ENCODE assay signal across 8 cellular contexts in the genomic region with DNA sequence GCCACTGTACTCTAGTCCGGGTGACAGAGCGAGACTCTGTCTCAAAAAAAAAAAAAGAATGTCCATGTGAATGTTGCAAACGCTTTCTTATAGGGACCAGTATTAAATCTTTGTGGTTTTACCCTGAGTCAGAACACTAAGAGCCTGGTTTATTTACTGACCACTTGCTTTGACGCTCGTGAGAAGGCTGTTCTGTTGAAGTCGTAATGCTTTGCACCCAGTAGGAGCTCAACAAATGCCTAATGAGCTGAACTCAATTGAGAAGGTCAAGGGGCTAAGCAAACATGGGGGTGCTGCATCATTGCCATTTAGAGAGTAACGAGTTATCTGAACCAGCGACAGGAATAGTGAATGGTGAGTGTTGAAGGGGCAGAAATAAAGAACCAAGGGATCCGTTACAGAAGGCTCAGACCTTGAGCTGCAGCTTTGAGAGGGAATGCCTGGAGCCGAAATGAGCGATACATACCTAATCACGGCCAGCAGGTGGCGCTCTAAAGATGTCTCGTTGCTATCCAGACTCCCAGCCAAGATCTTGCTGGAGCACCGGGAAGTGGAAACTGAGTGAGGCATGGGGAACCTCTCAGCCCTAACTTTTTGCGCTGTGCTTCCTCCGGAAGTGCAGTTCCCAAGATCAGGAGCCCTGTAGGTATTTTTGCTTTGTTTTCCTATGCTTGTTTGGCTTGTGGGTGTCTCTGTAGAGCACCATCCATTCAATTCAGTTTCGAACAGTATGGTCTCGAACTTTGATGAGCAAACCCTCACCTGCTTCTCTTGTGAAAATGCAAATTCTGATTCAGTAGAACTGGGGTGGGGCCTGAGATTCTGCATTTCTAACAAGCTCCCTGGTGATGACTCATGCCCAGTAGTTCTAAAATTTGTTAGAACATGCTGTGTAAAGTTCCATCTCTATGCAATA. TPM values are rescaled to one million over a fixed set of nuclear protein-coding genes. Genes with fewer than 3 reads are reported as not detected.
DNase-seq lines count a peak whose midpoint lies in the region; ATAC-seq and TF ChIP-seq lines count a peak whose summit lies in the region.

No MANE protein-coding gene starts in this region.

- no peaks in the 10 kb centered on the region for H3K9me3 Mint-ChIP-seq in neural progenitor cell
- no peaks in the 10 kb centered on the region for H3K9me3 Mint-ChIP-seq in stimulated activated naive CD8-positive, alpha-beta T cell treated with anti-CD3 and anti-CD28 coated beads, Interleukin-15, amount 100 ng/mL, for 72 hours

- ATAC-seq in stimulated activated naive CD8-positive, alpha-beta T cell treated with anti-CD3 and anti-CD28 coated beads, Interleukin-15, amount 100 ng/mL, for 72 hours: peak; percentile 73
- no peak for ATAC-seq in HG02571 (IDR thresholded peaks at IDR 0.05; ENCODE audit: unreplicated experiment)

- no peak overlapping the region for H3K4me2 ChIP-seq in neural progenitor cell

- H3K36me3 ChIP-seq in neural progenitor cell: no peaks in the 10 kb centered on the region

- no peak overlapping the region for H3K9ac ChIP-seq in neural progenitor cell

- no peaks in the 10 kb centered on the region for H4K20me1 ChIP-seq in neural progenitor cell (ENCODE audit: low read depth)

- H3K4me1 ChIP-seq in neural progenitor cell: no peaks in the 10 kb centered on the region

- peak overlapping the region; percentile 77 for H2AFZ ChIP-seq in neural progenitor cell (replicated peaks)

- H3K27ac ChIP-seq in neural progenitor cell: no peak overlapping the region

- H3K36me3 Mint-ChIP-seq in neural progenitor cell: no peaks in the 10 kb centered on the region

- no peak overlapping the region for H3K27ac Mint-ChIP-seq in neural progenitor cell
- H3K27ac Mint-ChIP-seq in stimulated activated naive CD8-positive, alpha-beta T cell treated with anti-CD3 and anti-CD28 coated beads, Interleukin-15, amount 100 ng/mL, for 72 hours: peak overlapping the region in 1 of 2 donors; percentile 53

- peaks cover 12% of the 10 kb centered on the region for H3K27me3 Mint-ChIP-seq in neural progenitor cell (ENCODE audit: insufficient read depth, low read depth)
- peaks cover 20% of the 10 kb centered on the region for H3K27me3 Mint-ChIP-seq in stimulated activated naive CD8-positive, alpha-beta T cell treated with anti-CD3 and anti-CD28 coated beads, Interleukin-15, amount 100 ng/mL, for 72 hours

- H3K9me3 ChIP-seq in neural progenitor cell (ENCODE audit: low read depth): no peaks in the 10 kb centered on the region

- no peaks in the 10 kb centered on the region for H3K79me2 ChIP-seq in neural progenitor cell (ENCODE audit: low read depth)

- H3K4me1 Mint-ChIP-seq in neural progenitor cell: peaks cover 8% of the 10 kb centered on the region
- peaks cover 25% of the 10 kb centered on the region for H3K4me1 Mint-ChIP-seq in stimulated activated naive CD8-positive, alpha-beta T cell treated with anti-CD3 and anti-CD28 coated beads, Interleukin-15, amount 100 ng/mL, for 72 hours

- DNase-seq in DMS53 treated with DMSO at 0.1 percent for 48 hours (lab: John Stamatoyannopoulos, UW; ENCODE audit: unreplicated experiment): peak; percentile 96
- peak; percentile 91 for DNase-seq in LoVo (ENCODE audit: low spot score)
- peak; percentile 76 for DNase-seq in RPMI8226
- DNase-seq in activated T-helper 1 cell treated with anti-CD3 and anti-CD28 coated beads, Interleukin-2, amount 50 U/mL, for 16 hours (ENCODE audit: low read depth in 1 of 2, low spot score in 1 of 2): peak; percentile 64 to 74
- peak; percentile 75 for DNase-seq in fibroblast of the conjunctiva (ENCODE audit: low read depth)
- peak; percentile 92 for DNase-seq in neural progenitor cell (ENCODE audit: low spot score)
- peak; percentile 62 to 67 for DNase-seq in stimulated activated naive CD8-positive, alpha-beta T cell treated with anti-CD3 and anti-CD28 coated beads, Interleukin-15, amount 100 ng/mL, for 72 hours

- TF ChIP-seq CTCF in neural progenitor cell (IDR thresholded peaks at IDR 0.05): peak; percentile 90

- H3K27me3 ChIP-seq in neural progenitor cell: no peaks in the 10 kb centered on the region

- H3F3A ChIP-seq in neural progenitor cell (ENCODE audit: low read depth): peaks cover 7% of the 10 kb centered on the region

- H3K4me3 Mint-ChIP-seq in neural progenitor cell: peak overlapping the region; percentile 1
- H3K4me3 Mint-ChIP-seq in stimulated activated naive CD8-positive, alpha-beta T cell treated with anti-CD3 and anti-CD28 coated beads, Interleukin-15, amount 100 ng/mL, for 72 hours: no peak overlapping the region

- no peak overlapping the region for H3K4me3 ChIP-seq in neural progenitor cell

RNA-seq across cellular contexts. Expression of a gene that starts 12.6 kb away (rescaled TPM):
- not detected in 2 replicates for total RNA-seq in neural progenitor cell (ENCODE audit: low replicate concordance)

RNA-seq across cellular contexts. Expression of a gene that starts 25.5 kb away (rescaled TPM):
- total RNA-seq in neural progenitor cell (ENCODE audit: low replicate concordance): 26.9 and 31.6 TPM in 2 replicates

RNA-seq across cellular contexts. Expression of a gene that starts 27.2 kb away (rescaled TPM):
- total RNA-seq in neural progenitor cell (ENCODE audit: low replicate concordance): 5,403 and 8,768 TPM in 2 replicates
